ENCODE assay signal across 18 cellular contexts in the genomic region with DNA sequence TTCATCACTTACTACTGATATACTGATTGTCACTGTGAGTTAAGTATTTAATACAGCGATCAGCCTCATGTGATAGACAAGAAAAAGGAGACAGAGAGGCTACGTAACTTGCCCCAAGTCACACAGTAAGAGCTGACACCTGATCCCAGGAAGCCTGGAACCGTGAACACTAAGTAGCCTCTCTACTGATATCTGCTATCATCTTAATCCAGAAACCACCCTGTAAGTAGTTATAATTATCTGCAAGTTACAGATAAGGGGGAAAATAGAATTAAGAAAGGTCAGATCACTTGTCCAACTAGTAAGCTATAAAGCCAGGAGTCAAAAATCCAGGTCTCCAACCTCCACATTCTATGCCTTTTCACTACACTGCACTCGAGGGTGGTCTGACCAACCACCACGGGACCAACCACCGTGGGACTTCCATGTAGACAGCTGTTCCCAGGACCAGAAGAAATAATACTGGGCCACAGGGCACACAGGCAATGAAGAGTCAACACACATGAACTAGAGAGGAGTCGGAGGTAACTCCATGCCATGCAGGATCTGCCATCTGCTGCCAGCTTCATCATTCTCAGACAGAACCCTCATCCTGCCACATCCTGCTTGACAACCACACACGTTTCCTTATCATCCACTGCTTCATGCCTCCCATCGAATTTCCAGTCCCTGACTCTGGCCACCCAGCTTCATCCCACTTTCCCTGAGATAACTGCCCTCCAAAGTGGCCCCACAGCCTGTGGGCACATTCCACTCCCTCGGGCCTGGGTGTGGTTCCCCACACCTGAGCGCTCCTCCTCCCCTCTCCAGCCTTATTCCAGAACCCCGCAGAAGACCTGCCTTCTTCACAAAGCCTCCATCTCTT. TPM values are rescaled to one million over a fixed set of nuclear protein-coding genes. Genes with fewer than 3 reads are reported as not detected.
DNase-seq lines count a peak whose midpoint lies in the region; ATAC-seq and TF ChIP-seq lines count a peak whose summit lies in the region.
"Had no signal": no experiment of that assay in that cellular context is flagged by ENCODE, and none has a peak within 500 bp of the region (broad histone marks: within the 10 kb centered on the region; RNA-seq: fewer than 3 reads in every experiment).

No MANE protein-coding gene starts in this region.

- H3K27ac ChIP-seq in GM23338 (ENCODE audit: low read depth) (peak overlapping the region; percentile 6; the same call in 1 of the 2 replicates), OCI-LY7 (ENCODE audit: low read depth, low read length, poor library complexity, severe bottlenecking) (peak overlapping the region; percentile 72), spleen (peak overlapping the region in 2 of 8 donors; percentile 10 to 63)
- H3K27ac ChIP-seq: upper lobe of left lung had no signal

- H3K79me2 ChIP-seq in GM23338 (replicated peaks; ENCODE audit: insufficient read depth): peaks cover 96% of the 10 kb centered on the region
- peaks cover 100% of the 10 kb centered on the region for H3K79me2 ChIP-seq in OCI-LY7 (ENCODE audit: insufficient read depth, low read depth, low read length)

- H3K4me1 Mint-ChIP-seq in GM23338: peaks cover 39% of the 10 kb centered on the region
- H3K4me1 Mint-ChIP-seq in effector memory CD8-positive, alpha-beta T cell (ENCODE audit: low read depth in 2 of 2): peaks cover 13 to 22% of the 10 kb centered on the region in 2 donors

- no peak overlapping the region for H3K4me2 ChIP-seq in GM23338
- H3K4me2 ChIP-seq in OCI-LY7 (ENCODE audit: low read length): peak overlapping the region; percentile 76

- H3K4me3 Mint-ChIP-seq in GM23338: no peak overlapping the region
- H3K4me3 Mint-ChIP-seq in effector memory CD8-positive, alpha-beta T cell: no peak overlapping the region
- H3K4me3 Mint-ChIP-seq: activated naive CD8-positive, alpha-beta T cell treated with anti-CD3 and anti-CD28 coated beads, Interleukin-2, amount 10 ng/mL, durations not matched to agents 7 days and 5 days had no signal

- POLR2A ChIA-PET in OCI-LY7 (lab: Charles Lee): interaction anchor here (1.8 kb wide), 2 partner anchors 38 to 63 kb away, joined by 4 read pairs; no protein-coding TSS in a partner anchor

- H3F3A ChIP-seq in GM23338 (replicated peaks; ENCODE audit: low read depth): no peaks in the 10 kb centered on the region

- intact Hi-C loops in OCI-LY7 (cut with micrococcal nuclease; ENCODE audit: unreplicated experiment): no loop called here
- intact Hi-C loops in spleen (cut with DNase I; ENCODE audit: low total_unique reads): no loop called here
- intact Hi-C loops in lower leg skin (cut with DNase I; ENCODE audit: low total_unique reads): no loop called here

- H3K36me3 ChIP-seq in GM23338 (ENCODE audit: insufficient read depth) (no peaks in the 10 kb centered on the region), OCI-LY7 (ENCODE audit: insufficient read depth, low read length) (peaks cover 80% of the 10 kb centered on the region), spleen (peaks cover 0 to 30% (median 0%) of the 10 kb centered on the region in 6 donors)
- H3K36me3 ChIP-seq: esophagus squamous epithelium, upper lobe of left lung had no signal

- no peak for ATAC-seq in GM23338
- ATAC-seq in effector memory CD8-positive, alpha-beta T cell (replicated peaks): no peak
- ATAC-seq in HG03521 (IDR thresholded peaks at IDR 0.05; ENCODE audit: unreplicated experiment): no peak
- no peak for ATAC-seq in GM21528 (IDR thresholded peaks at IDR 0.05; ENCODE audit: low FRiP score, unreplicated experiment)
- ATAC-seq: PC-3 had no signal

- H3K27me3 Mint-ChIP-seq in GM23338 (ENCODE audit: insufficient read depth, low read depth, poor library complexity): peaks cover 5% of the 10 kb centered on the region
- no peaks in the 10 kb centered on the region for H3K27me3 Mint-ChIP-seq in effector memory CD8-positive, alpha-beta T cell
- H3K27me3 Mint-ChIP-seq: activated naive CD8-positive, alpha-beta T cell treated with anti-CD3 and anti-CD28 coated beads, Interleukin-2, amount 10 ng/mL, durations not matched to agents 7 days and 5 days had no signal

- H3K27ac Mint-ChIP-seq in GM23338: no peak overlapping the region
- peak overlapping the region; percentile 14 to 74 for H3K27ac Mint-ChIP-seq in effector memory CD8-positive, alpha-beta T cell
- H3K27ac Mint-ChIP-seq: activated naive CD8-positive, alpha-beta T cell treated with anti-CD3 and anti-CD28 coated beads, Interleukin-2, amount 10 ng/mL, durations not matched to agents 7 days and 5 days had no signal

- no peaks in the 10 kb centered on the region; the same call in 1 of the 3 replicates for H3K36me3 Mint-ChIP-seq in GM23338 (ENCODE audit: low read depth)
- H3K36me3 Mint-ChIP-seq in effector memory CD8-positive, alpha-beta T cell (ENCODE audit: insufficient read depth): peaks cover 10% of the 10 kb centered on the region

- DNase-seq in GM23338 (ENCODE audit: low spot score): no peak
- DNase-seq in OCI-LY7 (ENCODE audit: low spot score): no peak
- DNase-seq in effector memory CD8-positive, alpha-beta T cell: no peak
- peak; percentile 43 for DNase-seq in spleen
- DNase-seq in lower leg skin (ENCODE audit: low spot score in 2 of 2): no peak
- DNase-seq: activated CD4-positive, alpha-beta T cell treated with anti-CD3 and anti-CD28 coated beads, Interleukin-2, amount 50 U/mL, for 48 hours; activated naive CD8-positive, alpha-beta T cell treated with anti-CD3 and anti-CD28 coated beads, Interleukin-2, amount 10 ng/mL, durations not matched to agents 7 days and 5 days; activated T-cell treated with anti-CD3 and anti-CD28 coated beads, Interleukin-2, amount 50 U/mL, for 48 hours; DMS79; esophagus squamous epithelium; head of caudate nucleus; NCI-H1694 treated with DMSO at 0.1 percent for 48 hours; occipital lobe; PC-3; stimulated activated CD4-positive, alpha-beta T cell treated with anti-CD3 and anti-CD28 coated beads, Interleukin-4, amount 100 ng/mL, for 4 hours; upper lobe of left lung had no signal

- H2AFZ ChIP-seq in GM23338 (no peak overlapping the region), OCI-LY7 (ENCODE audit: low read length) (no peak overlapping the region)

- H3K4me1 ChIP-seq in GM23338 (ENCODE audit: insufficient read depth): peaks cover 11% of the 10 kb centered on the region; the same call in 1 of the 2 replicates
- peaks cover 64% of the 10 kb centered on the region for H3K4me1 ChIP-seq in OCI-LY7 (ENCODE audit: insufficient read depth, low read length, poor library complexity, severe bottlenecking)
- H3K4me1 ChIP-seq in spleen: peaks cover 7 to 97% (median 68%) of the 10 kb centered on the region in 6 donors

- H3K9me2 ChIP-seq in GM23338 (ENCODE audit: insufficient read depth) (no peaks in the 10 kb centered on the region), OCI-LY7 (ENCODE audit: insufficient read depth, low read length) (no peaks in the 10 kb centered on the region)

- H3K27me3 ChIP-seq in GM23338 (ENCODE audit: insufficient read depth) (no peaks in the 10 kb centered on the region), spleen (replicated peaks in 1 of 7) (no peaks in the 10 kb centered on the region)
- H3K27me3 ChIP-seq: esophagus squamous epithelium, upper lobe of left lung had no signal

- CTCF ChIA-PET in OCI-LY7 (lab: Charles Lee; ENCODE audit: unreplicated experiment): no interaction called here

- 59 to 70% (median 66%) methylated on average over 12 of the region's 12 CpGs for WGBS in spleen, 5 donors
- 70 to 81% methylated on average over 12 of the region's 12 CpGs for WGBS in lower leg skin, 2 donors

- H3K9me3 ChIP-seq in OCI-LY7 (ENCODE audit: low read length) (no peaks in the 10 kb centered on the region), spleen (no peaks in the 10 kb centered on the region)
- H3K9me3 ChIP-seq: esophagus squamous epithelium, upper lobe of left lung had no signal

- BruUV-seq in OCI-LY7 (replicated peaks; lab: Mats Ljungman, UMichigan): TSS peak; percentile 17

- H4K20me1 ChIP-seq in GM23338 (replicated peaks; ENCODE audit: insufficient read depth) (peaks cover 17% of the 10 kb centered on the region), OCI-LY7 (ENCODE audit: insufficient read depth, low read length) (peaks cover 53% of the 10 kb centered on the region)

- H3K4me3 ChIP-seq in GM23338 (no peak overlapping the region), OCI-LY7 (ENCODE audit: low read depth, low read length, poor library complexity, severe bottlenecking) (peak overlapping the region; percentile 28), spleen (no peak overlapping the region), lower leg skin (ENCODE audit: low read depth, poor library complexity, severe bottlenecking) (no peak overlapping the region)
- H3K4me3 ChIP-seq: esophagus squamous epithelium, upper lobe of left lung had no signal

- no peak for TF ChIP-seq CTCF in GM23338 (conservative IDR thresholded peaks at IDR 0.05; ENCODE audit: low read depth in 2 of 2)
- TF ChIP-seq CTCF in OCI-LY7 (conservative IDR thresholded peaks at IDR 0.05; ENCODE audit: low read length): no peak
- no peak for TF ChIP-seq CTCF in spleen (IDR thresholded peaks at IDR 0.05 in 8 of 11, conservative IDR thresholded peaks at IDR 0.05 in 3 of 11)
- no peak for TF ChIP-seq CTCF in lower leg skin (IDR thresholded peaks at IDR 0.05)

- TF ChIP-seq POLR2A in spleen (IDR thresholded peaks at IDR 0.05) (no peak), lower leg skin (IDR thresholded peaks at IDR 0.05) (no peak)

- no peaks in the 10 kb centered on the region for H3K9me3 Mint-ChIP-seq in GM23338
- H3K9me3 Mint-ChIP-seq in effector memory CD8-positive, alpha-beta T cell: no peaks in the 10 kb centered on the region
- H3K9me3 Mint-ChIP-seq: activated naive CD8-positive, alpha-beta T cell treated with anti-CD3 and anti-CD28 coated beads, Interleukin-2, amount 10 ng/mL, durations not matched to agents 7 days and 5 days had no signal

TF ChIP-seq in GM23338, 12 proteins besides CTCF, POLR2A, EP300 and RAD21 (continues in another document):
- no peak for TF ChIP-seq CREB1 (CRISPR knock-in tag; IDR thresholded peaks at IDR 0.05; ENCODE audit: low read depth)

RNA-seq across cellular contexts. Expression of gene MICAL3, which starts 58.6 kb away (rescaled TPM):
- total RNA-seq in GM23338 (2014; rRNA removed; shearing (Covaris generic)): 28.8 and 33.9 TPM in 2 replicates
- 10.1 and 11.4 TPM in 2 replicates for polyA plus RNA-seq in GM23338 (2016; fragmentation: Nextera tagmentation; extraction: Ambion mirVana)
- 80.9 and 93.2 TPM in 2 replicates for total RNA-seq in OCI-LY7 (2014; rRNA removed; shearing (Covaris generic))
- total RNA-seq in OCI-LY7 (2022): 175 and 210 TPM in 2 replicates
- 100 to 1,000 TPM in 2 of 7 donors, 10 to 100 TPM in 5; 54.3 to 133 (median 92.1) TPM for total RNA-seq in spleen
- polyA plus RNA-seq in spleen: 10 to 100 TPM in 1 of 3 donors, 1 to 10 TPM in 2; 2.6 to 14.9 (median 3.1) TPM
- 10 to 100 TPM; 24.3 to 29.7 (median 28.2) TPM for total RNA-seq in lower leg skin
